In the genomic region with DNA sequence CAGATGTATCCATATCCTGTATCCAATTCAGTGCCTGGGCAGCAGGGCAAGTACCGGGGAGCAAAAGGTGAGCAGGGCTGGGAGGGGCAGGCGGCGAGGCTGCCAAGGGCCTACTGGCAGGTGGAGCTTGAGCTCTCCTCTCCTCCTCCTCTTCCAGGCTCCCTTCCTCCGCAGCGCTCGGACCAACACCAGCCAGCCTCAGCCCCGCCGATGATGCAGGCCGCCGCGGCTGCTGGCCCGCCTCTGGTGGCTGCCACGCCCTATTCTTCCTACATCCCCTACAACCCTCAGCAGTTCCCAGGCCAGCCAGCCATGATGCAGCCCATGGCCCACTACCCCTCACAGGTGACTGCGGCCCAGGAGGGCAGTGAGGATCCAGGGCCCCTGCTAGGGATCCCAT, we compare ENCODE assay signal across 27 cellular contexts. TPM values are rescaled to one million over a fixed set of nuclear protein-coding genes. Genes with fewer than 3 reads are reported as not detected.
"Had no signal": no experiment of that assay in that cellular context is flagged by ENCODE, and none has a peak within 500 bp of the region (broad histone marks: within the 10 kb centered on the region; RNA-seq: fewer than 3 reads in every experiment).

No MANE protein-coding gene starts in this region.

- ATAC-seq: WTC11 had no signal

- H3K27ac ChIP-seq: SJCRH30 had no signal

- H3K27me3 ChIP-seq: MG63, SJCRH30 had no signal

- H3K9me3 ChIP-seq: MG63, SJCRH30, SK-N-SH had no signal

- H3K4me3 ChIP-seq: MG63, SJCRH30 had no signal

- DNase-seq: activated CD4-positive, alpha-beta memory T cell treated with anti-CD3 and anti-CD28 coated beads for 36 hours; activated CD4-positive, alpha-beta T cell treated with anti-CD3 and anti-CD28 coated beads for 1 hour; activated CD4-positive, alpha-beta T cell treated with anti-CD3 and anti-CD28 coated beads, Interleukin-2, amount 10 ng/mL, durations not matched to agents 7 days and 5 days; activated CD8-positive, alpha-beta memory T cell treated with anti-CD3 and anti-CD28 coated beads for 24 hours; activated gamma-delta T cell treated with Interleukin-2 at 50 U/mL for 16 hours; activated naive CD4-positive, alpha-beta T cell treated with anti-CD3 and anti-CD28 coated beads, Interleukin-2, amount 50 U/mL, for 16 hours; activated naive CD8-positive, alpha-beta T cell treated with anti-CD3 and anti-CD28 coated beads, Interleukin-2, amount 10 ng/mL, durations not matched to agents 7 days and 5 days; activated T-cell treated with anti-CD3 and anti-CD28 coated beads, Interleukin-2, amount 50 U/mL, for 72 hours; central memory CD4-positive, alpha-beta T cell; MG63; MV-4-11; NCI-H1092 treated with DMSO at 0.1 percent for 48 hours; NCI-H1417 treated with DMSO at 0.1 percent for 48 hours; NCI-H1694; NCI-H2029; NCI-H2107; NCI-H2171 treated with DMSO at 0.1 percent for 48 hours; NCI-H226; NCI-H526; NCI-H774; OCI-M1; Right ventricle myocardium superior; RPMI8226; SJCRH30; SK-N-SH had no signal

- H3K4me1 ChIP-seq: SJCRH30 had no signal

- FAIRE-seq: bronchial epithelial cell had no signal

RNA-seq across cellular contexts. Expression of gene ATP2A1, which starts 43.9 kb away (rescaled TPM):
- total RNA-seq: Right ventricle myocardium superior had no signal
